In genomic region chr9:19896161-19896560, GRCh38 we compare ENCODE assay signal across 7 cellular contexts.
"Had no signal": no experiment of that assay in that cellular context is flagged by ENCODE, and none has a peak within 500 bp of the region (broad histone marks: within the 10 kb centered on the region; RNA-seq: fewer than 3 reads in every experiment).

No MANE protein-coding gene starts in this region.

- H3K4me3 Mint-ChIP-seq: HFFc6, IgD-negative memory B cell had no signal

- H3K27ac Mint-ChIP-seq: HFFc6, IgD-negative memory B cell had no signal

- ATAC-seq: HCT116 had no signal

- H3K9me3 Mint-ChIP-seq: HFFc6, IgD-negative memory B cell had no signal

- H3K36me3 Mint-ChIP-seq: IgD-negative memory B cell had no signal

- H3K4me1 Mint-ChIP-seq: IgD-negative memory B cell had no signal

- DNase-seq: GM23248, GOT3, H7, HFFc6 had no signal

- H3K4me3 ChIP-seq: GM23248, HAP-1 had no signal
